8 cellular contexts compared by ENCODE assay signal in the genomic region with DNA sequence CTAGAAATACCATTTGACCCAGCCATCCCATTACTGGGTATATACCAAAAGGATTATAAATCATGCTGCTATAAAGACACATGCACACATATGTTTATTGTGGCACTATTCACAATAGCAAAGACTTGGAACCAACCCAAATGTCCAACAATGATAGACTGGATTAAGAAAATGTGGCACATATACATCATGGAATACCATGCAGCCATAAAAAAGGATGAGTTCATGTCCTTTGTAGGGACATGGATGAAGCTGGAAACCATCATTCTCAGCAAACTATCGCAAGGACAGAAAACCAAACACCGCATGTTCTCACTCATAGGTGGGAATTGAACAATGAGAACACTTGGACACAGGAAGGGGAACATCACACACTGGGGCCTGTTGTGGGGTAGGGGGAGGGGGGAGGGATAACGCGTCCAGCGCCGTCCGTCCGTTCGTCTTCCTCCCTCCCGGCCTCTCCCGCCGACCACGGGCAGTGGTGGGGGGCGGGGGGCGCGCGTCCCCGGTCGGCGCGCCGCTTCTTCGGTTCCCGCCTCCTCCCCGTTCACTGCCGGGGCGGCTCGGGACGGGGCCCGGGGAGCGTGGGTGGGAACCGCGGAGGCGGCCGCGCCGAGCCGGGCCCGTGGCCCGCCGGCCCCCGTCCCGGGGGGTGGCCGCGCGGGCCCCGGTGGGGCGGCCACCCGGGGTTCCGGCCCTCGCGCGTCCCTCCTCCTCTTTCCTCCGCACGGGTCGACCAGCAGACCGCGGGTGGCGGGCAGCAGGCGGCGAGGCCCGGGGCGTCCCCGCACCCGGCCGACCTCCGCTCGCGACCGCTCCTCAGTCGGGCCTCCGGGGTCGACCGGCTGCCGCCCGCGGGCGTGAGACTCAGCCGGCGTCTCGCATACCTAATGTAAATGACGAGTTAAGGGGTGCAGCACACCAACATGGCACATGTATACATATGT. TPM values are rescaled to one million over a fixed set of nuclear protein-coding genes. Genes with fewer than 3 reads are reported as not detected.
DNase-seq lines count a peak whose midpoint lies in the region; ATAC-seq and TF ChIP-seq lines count a peak whose summit lies in the region.
"Not testable (repeated sequence)": the region's sequence is repeated elsewhere in the genome, so short reads cannot be mapped to it uniquely, and the experiment has no call there.

No MANE protein-coding gene starts in this region.

- not testable (repeated sequence) for H3K27me3 ChIP-seq in breast epithelium, right lobe of liver, uterus
- peaks cover 0 to 14% (median 0%) of the 10 kb centered on the region in 3 donors for H3K27me3 ChIP-seq in sigmoid colon

- not testable (repeated sequence) for H3K27ac Mint-ChIP-seq in activated CD8-positive, alpha-beta T cell treated with anti-CD3 and anti-CD28 coated beads, Interleukin-2, amount 10 ng/mL, durations not matched to agents 7 days and 5 days

- POLR2A ChIA-PET in activated CD8-positive, alpha-beta T cell treated with anti-CD3 and anti-CD28 coated beads, Interleukin-2, amount 10 ng/mL, durations not matched to agents 7 days and 5 days (lab: Charles Lee) = not testable (repeated sequence)

- H3K27ac ChIP-seq in breast epithelium = peak overlapping the region; percentile 10 to 87
- not testable (repeated sequence) for H3K27ac ChIP-seq in right lobe of liver
- H3K27ac ChIP-seq in sigmoid colon = peak overlapping the region in 1 of 4 donors; percentile 10
- H3K27ac ChIP-seq in uterus = peak overlapping the region; percentile 35 to 60

- not testable (repeated sequence) for H3K9me3 Mint-ChIP-seq in activated CD8-positive, alpha-beta T cell treated with anti-CD3 and anti-CD28 coated beads, Interleukin-2, amount 10 ng/mL, durations not matched to agents 7 days and 5 days (ENCODE audit: insufficient read depth)

- intact Hi-C loops in breast epithelium (cut with DNase I; ENCODE audit: low total_unique reads); right lobe of liver (cut with DNase I); sigmoid colon (cut with DNase I); uterus (cut with DNase I; ENCODE audit: low total_unique reads): not testable (repeated sequence)

- 0% methylated on average over 5 of the region's 82 CpGs for WGBS in right lobe of liver (ENCODE audit: insufficient coverage, low coverage, low lambda C conversion rate, missing lambda C conversion rate)
- WGBS in sigmoid colon, 2 donors = 11 to 25% methylated on average over 80 of the region's 82 CpGs

- not testable (repeated sequence) for H3K4me1 Mint-ChIP-seq in activated CD8-positive, alpha-beta T cell treated with anti-CD3 and anti-CD28 coated beads, Interleukin-2, amount 10 ng/mL, durations not matched to agents 7 days and 5 days (ENCODE audit: low read depth)

- not testable (repeated sequence) for H3K9me3 ChIP-seq in breast epithelium, right lobe of liver, sigmoid colon, uterus

- H3K27me3 Mint-ChIP-seq in activated CD8-positive, alpha-beta T cell treated with anti-CD3 and anti-CD28 coated beads, Interleukin-2, amount 10 ng/mL, durations not matched to agents 7 days and 5 days (ENCODE audit: low read depth) = peaks cover 29% of the 10 kb centered on the region

- not testable (repeated sequence) for TF ChIP-seq RAD21 in Ishikawa (IDR thresholded peaks at IDR 0.05; ENCODE audit: low read depth)

- DNase-seq in GM10266 (ENCODE audit: extremely low spot score) (peak; percentile 46), germinal center (ENCODE audit: low spot score) (peak; percentile 48), right lobe of liver (peak; percentile 41 to 55 (median 47)), uterus (peak in 1 of 2 donors; percentile 32)
- peak; percentile 30 for DNase-seq in activated CD8-positive, alpha-beta T cell treated with anti-CD3 and anti-CD28 coated beads, Interleukin-2, amount 10 ng/mL, durations not matched to agents 7 days and 5 days
- DNase-seq in breast epithelium (ENCODE audit: low spot score in 2 of 2); sigmoid colon: not testable (repeated sequence)

- H3K36me3 Mint-ChIP-seq in activated CD8-positive, alpha-beta T cell treated with anti-CD3 and anti-CD28 coated beads, Interleukin-2, amount 10 ng/mL, durations not matched to agents 7 days and 5 days (ENCODE audit: low read depth) = not testable (repeated sequence)

- not testable (repeated sequence) for TF ChIP-seq POLR2A in breast epithelium (IDR thresholded peaks at IDR 0.05); right lobe of liver (IDR thresholded peaks at IDR 0.05); sigmoid colon (IDR thresholded peaks at IDR 0.05); uterus (IDR thresholded peaks at IDR 0.05)

- CTCF ChIA-PET in activated CD8-positive, alpha-beta T cell treated with anti-CD3 and anti-CD28 coated beads, Interleukin-2, amount 10 ng/mL, durations not matched to agents 7 days and 5 days (lab: Charles Lee) = not testable (repeated sequence)

- H3K4me1 ChIP-seq in breast epithelium, right lobe of liver, sigmoid colon, uterus: not testable (repeated sequence)

- not testable (repeated sequence) for TF ChIP-seq CTCF in GM10266 (IDR thresholded peaks at IDR 0.05; ENCODE audit: control insufficient read depth, insufficient read depth, low read depth, missing control alignments); breast epithelium (IDR thresholded peaks at IDR 0.05); right lobe of liver (IDR thresholded peaks at IDR 0.05); sigmoid colon (IDR thresholded peaks at IDR 0.05); uterus (IDR thresholded peaks at IDR 0.05)

- TF ChIP-seq EP300 in Ishikawa (IDR thresholded peaks at IDR 0.05; ENCODE audit: borderline replicate concordance); sigmoid colon (IDR thresholded peaks at IDR 0.05): not testable (repeated sequence)

- not testable (repeated sequence) for ATAC-seq in activated CD8-positive, alpha-beta T cell treated with anti-CD3 and anti-CD28 coated beads, Interleukin-2, amount 10 ng/mL, durations not matched to agents 7 days and 5 days
- peak; percentile 23 to 49 (median 36) for ATAC-seq in right lobe of liver

- H3K36me3 ChIP-seq in breast epithelium, right lobe of liver, sigmoid colon, uterus: not testable (repeated sequence)

- H3K4me3 Mint-ChIP-seq in activated CD8-positive, alpha-beta T cell treated with anti-CD3 and anti-CD28 coated beads, Interleukin-2, amount 10 ng/mL, durations not matched to agents 7 days and 5 days = not testable (repeated sequence)

- peak overlapping the region; percentile 25 to 74 (median 52) for H3K4me3 ChIP-seq in breast epithelium
- H3K4me3 ChIP-seq in right lobe of liver = peak overlapping the region; percentile 19 to 54 (median 47)
- H3K4me3 ChIP-seq in sigmoid colon = peak overlapping the region in 3 of 4 donors; percentile 34 to 38 (median 35)
- H3K4me3 ChIP-seq in uterus = peak overlapping the region; percentile 24 to 38

TF ChIP-seq in Ishikawa, 13 proteins besides CTCF, POLR2A, EP300 and RAD21:
- peak; percentile 48; the same call in 1 of the 2 replicates for TF ChIP-seq EGR1 (IDR thresholded peaks at IDR 0.05)

RNA-seq across cellular contexts. Expression of a gene that starts 54.7 kb away (rescaled TPM):
- total RNA-seq in activated CD8-positive, alpha-beta T cell treated with anti-CD3 and anti-CD28 coated beads, Interleukin-2, amount 10 ng/mL, durations not matched to agents 7 days and 5 days = 1 to 10 TPM; 2.2 to 2.3 TPM
- total RNA-seq in breast epithelium (100 to 1,000 TPM in 1 of 3 donors, 10 to 100 TPM in 2; 54.4 to 114 (median 76.7) TPM), right lobe of liver (10 to 100 TPM; 17.6 to 25.7 (median 21.0) TPM), sigmoid colon (10 to 100 TPM in 3 of 4 donors, 1 to 10 TPM in 1; 6.2 to 21.6 (median 11.5) TPM), uterus (10 to 100 TPM; 20.4 to 55.2 (median 30.6) TPM)
- polyA plus RNA-seq in sigmoid colon = 100 to 1,000 TPM; 123 to 184 (median 135) TPM
